Comparison of ENCODE assay signal across 8 cellular contexts in genomic region chr2:84022810-84023431, GRCh38.
A peak's percentile ranks its signal among the peaks of the same experiment; 100 is the strongest.
DNase-seq lines count a peak whose midpoint lies in the region; ATAC-seq and TF ChIP-seq lines count a peak whose summit lies in the region.

No MANE protein-coding gene starts in this region.

- peak; percentile 78 for ATAC-seq in HCT116
- ATAC-seq in GM21447 (IDR thresholded peaks at IDR 0.05; ENCODE audit: unreplicated experiment), result no peak

- H3K4me3 ChIP-seq in HCT116 (replicated peaks in 1 of 2; ENCODE audit: low read depth in 1 of 2, low read length in 2 of 2) (no peak overlapping the region), cardiac fibroblast (replicated peaks in 1 of 2; ENCODE audit: low read depth in 2 of 2, low read length in 2 of 2) (no peak overlapping the region), ovary (no peak overlapping the region)

- H3K9me2 ChIP-seq in HCT116 (ENCODE audit: insufficient read depth), result no peaks in the 10 kb centered on the region

- H3K27ac ChIP-seq in HCT116 (ENCODE audit: low read depth, low read length) (no peak overlapping the region), ovary (no peak overlapping the region)

- TF ChIP-seq CTCF in HCT116 (IDR thresholded peaks at IDR 0.05 in 2 of 3, conservative IDR thresholded peaks at IDR 0.05 in 1 of 3; ENCODE audit: borderline replicate concordance in 1 of 3, insufficient read depth in 1 of 3, low read depth in 2 of 3, low read length in 2 of 3) (peak; percentile 56 to 81 (median 73); a peak in 4 of 6 replicates), cardiac fibroblast (IDR thresholded peaks at IDR 0.05; ENCODE audit: low read depth, low read length) (peak; percentile 47), ovary (IDR thresholded peaks at IDR 0.05) (no peak)

- TF ChIP-seq POLR2A in HCT116 (IDR thresholded peaks at IDR 0.05; ENCODE audit: borderline replicate concordance, extremely low read depth, insufficient read depth, insufficient read length), result no peak
- no peak for TF ChIP-seq POLR2A in ovary (IDR thresholded peaks at IDR 0.05)

- H2AFZ ChIP-seq in HCT116 (ENCODE audit: low read depth, low read length, poor library complexity, severe bottlenecking), result peak overlapping the region; percentile 83

- WGBS in ovary, 3 donors, result 36 to 43% (median 42%) methylated on average over 5 of the region's 5 CpGs

- peak; percentile 64 for TF ChIP-seq RAD21 in HCT116 (IDR thresholded peaks at IDR 0.05; ENCODE audit: low read depth)

- no peaks in the 10 kb centered on the region for H3K79me2 ChIP-seq in HCT116 (ENCODE audit: insufficient read depth, low read length)

- POLR2A ChIA-PET in HCT116 (lab: Charles Lee), result interaction anchor here (0.9 kb wide), 1 partner anchor 10 kb away, joined by 3 read pairs; no protein-coding TSS in a partner anchor

- BruUV-seq in HCT116 (replicated peaks; lab: Mats Ljungman, UMichigan), result no TSS peak

- CTCF ChIA-PET in HCT116 (lab: Charles Lee), result interaction anchor here (0.7 to 1.6 kb wide), 24 partner anchors 8 to 292 kb away, joined by 3 to 20 read pairs (median 4); no protein-coding TSS in a partner anchor

- peak overlapping the region; percentile 17; the same call in 1 of the 2 replicates for H3K4me2 ChIP-seq in HCT116 (ENCODE audit: low read length)

- H3K4me1 ChIP-seq in HCT116 (ENCODE audit: control insufficient read depth in 1 of 2, insufficient read depth in 2 of 2, low read length in 2 of 2), result no peaks in the 10 kb centered on the region
- H3K4me1 ChIP-seq in ovary (ENCODE audit: insufficient read depth), result no peaks in the 10 kb centered on the region

- DNase-seq in NCI-H2196 (lab: John Stamatoyannopoulos, UW; ENCODE audit: unreplicated experiment) (peak; percentile 7), NCI-H2196 treated with DMSO at 0.1 percent for 48 hours (lab: John Stamatoyannopoulos, UW; ENCODE audit: unreplicated experiment) (no peak), HCT116 (ENCODE audit: low read depth, low spot score) (peak; percentile 66), NCI-H69 (lab: John Stamatoyannopoulos, UW) (peak; percentile 15), cardiac fibroblast (ENCODE audit: low read depth in 2 of 2) (peak; percentile 50 to 57), midbrain (lab: John Stamatoyannopoulos, UW) (peak; percentile 51), ovary (no peak)

- H3K9me3 ChIP-seq in HCT116 (ENCODE audit: control insufficient read depth in 1 of 2, insufficient read depth in 1 of 2, low read depth in 1 of 2, low read length in 2 of 2) (no peaks in the 10 kb centered on the region), ovary (no peaks in the 10 kb centered on the region)

- H3K9ac ChIP-seq in HCT116 (ENCODE audit: low read length), result no peak overlapping the region

- intact Hi-C loops in HCT116 (cut with micrococcal nuclease) (loop anchor here (2.0 to 5.0 kb wide), 3 partner anchors 54 to 399 kb away; no protein-coding TSS in a partner anchor), ovary (cut with DNase I) (no loop called here)

- H3K27me3 ChIP-seq in HCT116 (ENCODE audit: insufficient read depth, low read length) (no peaks in the 10 kb centered on the region), ovary (no peaks in the 10 kb centered on the region)

- TF ChIP-seq EP300 in ovary (IDR thresholded peaks at IDR 0.05), result no peak

- H4K20me1 ChIP-seq in HCT116 (ENCODE audit: insufficient read depth), result no peaks in the 10 kb centered on the region

- RAD21 ChIA-PET in HCT116 (lab: Charles Lee; ENCODE audit: low non-redundant PET in 1 of 2, low total read pairs in 2 of 2, uncharacterized antibody in 2 of 2, unreplicated experiment in 2 of 2), result interaction anchor here (0.6 to 1.3 kb wide), 4 partner anchors 203 to 280 kb away, joined by 3 to 5 read pairs (median 4); no protein-coding TSS in a partner anchor

- H3K36me3 ChIP-seq in HCT116 (ENCODE audit: control insufficient read depth in 1 of 2, insufficient read depth in 2 of 2, low read length in 2 of 2) (no peaks in the 10 kb centered on the region), ovary (no peaks in the 10 kb centered on the region)

TF ChIP-seq in HCT116, 20 proteins besides CTCF, POLR2A, EP300 and RAD21:
- TF ChIP-seq MAX (IDR thresholded peaks at IDR 0.05) (no peak), ATF3 (IDR thresholded peaks at IDR 0.05) (no peak), ZNF274 (IDR thresholded peaks at IDR 0.05; ENCODE audit: low read depth, low read length) (no peak), EZH2 (IDR thresholded peaks at IDR 0.05) (no peak), REST (IDR thresholded peaks at IDR 0.05; ENCODE audit: low read depth) (no peak), ZFX (IDR thresholded peaks at IDR 0.05) (no peak), EZH2phosphoT487 (IDR thresholded peaks at IDR 0.05; ENCODE audit: borderline replicate concordance) (no peak), SRF (IDR thresholded peaks at IDR 0.05; ENCODE audit: low read depth) (no peak), ZBTB33 (IDR thresholded peaks at IDR 0.05; ENCODE audit: extremely low read depth, insufficient replicate concordance, low read length) (no peak), CBX3 (IDR thresholded peaks at IDR 0.05; ENCODE audit: low read depth) (no peak), ELF1 (IDR thresholded peaks at IDR 0.05; ENCODE audit: borderline replicate concordance, low read depth) (no peak), SIN3A (IDR thresholded peaks at IDR 0.05; ENCODE audit: low read depth) (no peak), EGR1 (IDR thresholded peaks at IDR 0.05; ENCODE audit: low read depth) (no peak), YY1 (IDR thresholded peaks at IDR 0.05; ENCODE audit: extremely low read depth, insufficient replicate concordance, low read depth, low read length) (no peak), JUND (IDR thresholded peaks at IDR 0.05) (no peak), CEBPB (IDR thresholded peaks at IDR 0.05; ENCODE audit: low read depth) (no peak)

Comparison
In these comparisons a context has a peak if more than half of its experiments do, and no peak if none do; other contexts are left out.
1. DNase-seq: peak in NCI-H2196 (single experiment), HCT116 (single experiment), NCI-H69 (single experiment), cardiac fibroblast (2 of 2) and midbrain (single experiment); none in NCI-H2196 treated with DMSO at 0.1 percent for 48 hours (single experiment) and ovary (0 of 5).
2. CTCF ChIP-seq: peak in HCT116 (3 of 3) and cardiac fibroblast (single experiment); none in ovary (0 of 3).